In genomic region chr1:37495875-37496274, GRCh38 we compare ENCODE assay signal across 21 cellular contexts.
"Had no signal": no experiment of that assay in that cellular context is flagged by ENCODE, and none has a peak within 500 bp of the region (broad histone marks: within the 10 kb centered on the region; RNA-seq: fewer than 3 reads in every experiment).

No MANE protein-coding gene starts in this region.

- H3K4me3 Mint-ChIP-seq: activated naive CD8-positive, alpha-beta T cell treated with anti-CD3 and anti-CD28 coated beads, Interleukin-2, amount 10 ng/mL, durations not matched to agents 7 days and 5 days; activated T-helper 17 cell treated with anti-CD3 and anti-CD28 coated beads, Interleukin-2, amount 50 U/mL, for 72 hours; brain; nephron; T-helper 1 cell treated with Interleukin-12 subunit alpha and Interleukin-12 subunit beta and Interleukin-4 antibody, amounts not matched to agents 30 μg/mL and 1 μg/mL, for 36 hours had no signal

- H3K4me3 ChIP-seq: colonic mucosa, gastrocnemius medialis, right atrium auricular region, tibial artery had no signal

- DNase-seq: activated CD4-positive, alpha-beta T cell treated with anti-CD3 and anti-CD28 coated beads, Interleukin-2, amount 50 U/mL, for 4 hours; activated naive CD4-positive, alpha-beta T cell; activated naive CD8-positive, alpha-beta T cell treated with anti-CD3 and anti-CD28 coated beads, Interleukin-2, amount 10 ng/mL, durations not matched to agents 7 days and 5 days; central memory CD4-positive, alpha-beta T cell; colonic mucosa; gastrocnemius medialis; head of caudate nucleus; kidney; midbrain; nucleus accumbens; stimulated activated CD4-positive, alpha-beta T cell treated with anti-CD3 and anti-CD28 coated beads, Interleukin-12 subunit alpha, Interleukin-12 subunit beta, amount 100 ng/mL, for 4 hours; stimulated activated CD4-positive, alpha-beta T cell treated with anti-CD3 and anti-CD28 coated beads, Interleukin-1b, Interleukin-23, amount 100 ng/mL, for 48 hours; stimulated activated CD8-positive, alpha-beta memory T cell treated with anti-CD3 and anti-CD28 coated beads, Interleukin-4, amount 100 ng/mL, for 48 hours; stimulated activated naive CD4-positive, alpha-beta T cell treated with Interleukin-2 at 50 U/mL for 16 hours; tibial artery had no signal

- H3K27ac ChIP-seq: colonic mucosa, gastrocnemius medialis, right atrium auricular region, tibial artery had no signal

- ATAC-seq: activated CD4-positive, CD25-positive, alpha-beta regulatory T cell treated with anti-CD3 and anti-CD28 coated beads, Interleukin-2, amount 50 U/mL, for 24 hours; activated T-helper 17 cell treated with anti-CD3 and anti-CD28 coated beads, Interleukin-2, amount 50 U/mL, for 72 hours; gastrocnemius medialis had no signal

- H3K4me1 ChIP-seq: colonic mucosa had no signal

- H3K9me3 Mint-ChIP-seq: activated naive CD8-positive, alpha-beta T cell treated with anti-CD3 and anti-CD28 coated beads, Interleukin-2, amount 10 ng/mL, durations not matched to agents 7 days and 5 days; activated T-helper 17 cell treated with anti-CD3 and anti-CD28 coated beads, Interleukin-2, amount 50 U/mL, for 72 hours; brain; nephron; T-helper 1 cell treated with Interleukin-12 subunit alpha and Interleukin-12 subunit beta and Interleukin-4 antibody, amounts not matched to agents 30 μg/mL and 1 μg/mL, for 36 hours had no signal

- H3K27me3 Mint-ChIP-seq: activated naive CD8-positive, alpha-beta T cell treated with anti-CD3 and anti-CD28 coated beads, Interleukin-2, amount 10 ng/mL, durations not matched to agents 7 days and 5 days; activated T-helper 17 cell treated with anti-CD3 and anti-CD28 coated beads, Interleukin-2, amount 50 U/mL, for 72 hours; brain had no signal

- H3K4me1 Mint-ChIP-seq: activated naive CD8-positive, alpha-beta T cell treated with anti-CD3 and anti-CD28 coated beads, Interleukin-2, amount 10 ng/mL, durations not matched to agents 7 days and 5 days had no signal

- H3K36me3 ChIP-seq: colonic mucosa had no signal

- H3K27me3 ChIP-seq: colonic mucosa, gastrocnemius medialis, right atrium auricular region, tibial artery had no signal

- H3K27ac Mint-ChIP-seq: activated naive CD8-positive, alpha-beta T cell treated with anti-CD3 and anti-CD28 coated beads, Interleukin-2, amount 10 ng/mL, durations not matched to agents 7 days and 5 days; activated T-helper 17 cell treated with anti-CD3 and anti-CD28 coated beads, Interleukin-2, amount 50 U/mL, for 72 hours; brain; nephron; T-helper 1 cell treated with Interleukin-12 subunit alpha and Interleukin-12 subunit beta and Interleukin-4 antibody, amounts not matched to agents 30 μg/mL and 1 μg/mL, for 36 hours had no signal

- H3K9me3 ChIP-seq: colonic mucosa, gastrocnemius medialis, right atrium auricular region, tibial artery had no signal
